ENCODE assay signal across 1 cellular context in the genomic region with DNA sequence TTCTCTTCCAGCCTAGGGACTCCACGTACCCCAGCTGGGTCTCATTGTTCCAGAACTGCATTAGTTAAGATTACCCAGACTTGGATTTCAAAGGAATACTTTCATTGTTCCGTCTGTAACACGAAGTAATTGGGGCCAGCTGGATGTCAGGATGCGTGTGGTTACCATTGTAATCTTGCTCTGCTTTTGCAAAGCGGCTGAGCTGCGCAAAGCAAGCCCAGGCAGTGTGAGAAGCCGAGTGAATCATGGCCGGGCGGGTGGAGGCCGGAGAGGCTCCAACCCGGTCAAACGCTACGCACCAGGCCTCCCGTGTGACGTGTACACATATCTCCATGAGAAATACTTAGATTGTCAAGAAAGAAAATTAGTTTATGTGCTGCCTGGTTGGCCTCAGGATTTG.
TF ChIP-seq lines count a peak whose summit lies in the region.

No MANE protein-coding gene starts in this region.

TF ChIP-seq in HepG2, 621 proteins besides CTCF, POLR2A, EP300 and RAD21 (continued from another document):
- TF ChIP-seq, protein P1, sequence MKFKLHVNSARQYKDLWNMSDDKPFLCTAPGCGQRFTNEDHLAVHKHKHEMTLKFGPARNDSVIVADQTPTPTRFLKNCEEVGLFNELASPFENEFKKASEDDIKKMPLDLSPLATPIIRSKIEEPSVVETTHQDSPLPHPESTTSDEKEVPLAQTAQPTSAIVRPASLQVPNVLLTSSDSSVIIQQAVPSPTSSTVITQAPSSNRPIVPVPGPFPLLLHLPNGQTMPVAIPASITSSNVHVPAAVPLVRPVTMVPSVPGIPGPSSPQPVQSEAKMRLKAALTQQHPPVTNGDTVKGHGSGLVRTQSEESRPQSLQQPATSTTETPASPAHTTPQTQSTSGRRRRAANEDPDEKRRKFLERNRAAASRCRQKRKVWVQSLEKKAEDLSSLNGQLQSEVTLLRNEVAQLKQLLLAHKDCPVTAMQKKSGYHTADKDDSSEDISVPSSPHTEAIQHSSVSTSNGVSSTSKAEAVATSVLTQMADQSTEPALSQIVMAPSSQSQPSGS (CRISPR knock-in tag; IDR thresholded peaks at IDR 0.05): no peak
- no peak for TF ChIP-seq ZFP1 (CRISPR knock-in tag; IDR thresholded peaks at IDR 0.05)
- no peak for TF ChIP-seq TBX2 (CRISPR knock-in tag; IDR thresholded peaks at IDR 0.05; ENCODE audit: borderline replicate concordance)
- TF ChIP-seq ZBTB38 (CRISPR knock-in tag; IDR thresholded peaks at IDR 0.05): no peak
- no peak for TF ChIP-seq KLF12 (CRISPR knock-in tag; IDR thresholded peaks at IDR 0.05; ENCODE audit: borderline replicate concordance)
- TF ChIP-seq DR1 (CRISPR knock-in tag; IDR thresholded peaks at IDR 0.05): no peak
- TF ChIP-seq ZNF510 (CRISPR knock-in tag; IDR thresholded peaks at IDR 0.05; ENCODE audit: low read depth): no peak
- TF ChIP-seq, protein P2, sequence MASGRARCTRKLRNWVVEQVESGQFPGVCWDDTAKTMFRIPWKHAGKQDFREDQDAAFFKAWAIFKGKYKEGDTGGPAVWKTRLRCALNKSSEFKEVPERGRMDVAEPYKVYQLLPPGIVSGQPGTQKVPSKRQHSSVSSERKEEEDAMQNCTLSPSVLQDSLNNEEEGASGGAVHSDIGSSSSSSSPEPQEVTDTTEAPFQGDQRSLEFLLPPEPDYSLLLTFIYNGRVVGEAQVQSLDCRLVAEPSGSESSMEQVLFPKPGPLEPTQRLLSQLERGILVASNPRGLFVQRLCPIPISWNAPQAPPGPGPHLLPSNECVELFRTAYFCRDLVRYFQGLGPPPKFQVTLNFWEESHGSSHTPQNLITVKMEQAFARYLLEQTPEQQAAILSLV (CRISPR knock-in tag; IDR thresholded peaks at IDR 0.05; ENCODE audit: borderline replicate concordance): no peak
- no peak for TF ChIP-seq KLF11 (CRISPR knock-in tag; IDR thresholded peaks at IDR 0.05)
- no peak for TF ChIP-seq ZNF556 (CRISPR knock-in tag; IDR thresholded peaks at IDR 0.05; ENCODE audit: borderline replicate concordance)
- no peak for TF ChIP-seq ZNF557 (CRISPR knock-in tag; IDR thresholded peaks at IDR 0.05)
- no peak for TF ChIP-seq KLF6 (CRISPR knock-in tag; IDR thresholded peaks at IDR 0.05)
